Comparison of ENCODE assay signal across 9 cellular contexts in the genomic region with DNA sequence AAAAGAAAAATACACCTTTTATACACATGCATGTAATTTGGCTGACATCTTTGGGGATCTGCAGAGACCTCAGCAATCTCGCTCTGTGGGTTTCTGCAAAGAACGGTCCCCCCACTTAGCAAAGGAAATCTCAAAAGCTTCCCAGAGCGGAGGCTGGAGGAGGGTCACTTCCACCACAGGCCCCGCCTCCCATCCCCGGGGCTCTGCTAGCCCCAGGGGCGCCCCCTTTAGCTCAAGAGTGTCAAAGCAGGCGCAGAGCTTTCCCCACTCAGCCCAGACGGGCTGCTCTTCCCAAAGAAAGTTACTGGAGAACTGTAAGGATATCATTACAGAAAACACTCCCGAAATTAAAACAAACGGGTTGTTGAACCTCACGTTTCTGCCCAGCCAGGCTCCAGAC. TPM values are rescaled to one million over a fixed set of nuclear protein-coding genes. Genes with fewer than 3 reads are reported as not detected.
DNase-seq lines count a peak whose midpoint lies in the region; ATAC-seq, FAIRE-seq and TF ChIP-seq lines count a peak whose summit lies in the region.
"Had no signal": no experiment of that assay in that cellular context is flagged by ENCODE, and none has a peak within 500 bp of the region (broad histone marks: within the 10 kb centered on the region; RNA-seq: fewer than 3 reads in every experiment).

No MANE protein-coding gene starts in this region.

- H3K9me3 ChIP-seq in endothelial cell of umbilical vein (replicated peaks; ENCODE audit: control insufficient read depth, insufficient read depth, low read length) (no peaks in the 10 kb centered on the region), tibial nerve (no peaks in the 10 kb centered on the region)

- H2AFZ ChIP-seq in endothelial cell of umbilical vein (ENCODE audit: low read depth, low read length) = no peak overlapping the region

- H3K4me3 Mint-ChIP-seq in activated CD4-positive, alpha-beta T cell treated with anti-CD3 and anti-CD28 coated beads for 36 hours = no peak overlapping the region

- H3K4me1 Mint-ChIP-seq in activated CD4-positive, alpha-beta T cell treated with anti-CD3 and anti-CD28 coated beads for 36 hours = no peaks in the 10 kb centered on the region

- H3K4me2 ChIP-seq in endothelial cell of umbilical vein (ENCODE audit: insufficient read depth, low read length) = no peak overlapping the region

- no peaks in the 10 kb centered on the region for H3K9me1 ChIP-seq in endothelial cell of umbilical vein (replicated peaks; ENCODE audit: control insufficient read depth, extremely low read depth, insufficient read depth, low read length)

- H3K27ac ChIP-seq in endothelial cell of umbilical vein (ENCODE audit: insufficient read depth, low read depth, low read length) (no peak overlapping the region), tibial nerve (no peak overlapping the region)

- H3K27me3 Mint-ChIP-seq in activated CD4-positive, alpha-beta T cell treated with anti-CD3 and anti-CD28 coated beads for 36 hours = peaks cover 2% of the 10 kb centered on the region

- TF ChIP-seq EP300 in tibial nerve (IDR thresholded peaks at IDR 0.05) = no peak

- 19 to 22% methylated on average over 10 to 11 of the region's 11 CpGs for WGBS in tibial nerve, 2 donors

- DNase-seq in activated CD4-positive, alpha-beta T cell treated with anti-CD3 and anti-CD28 coated beads for 36 hours = peak; percentile 68
- DNase-seq in activated CD4-positive, alpha-beta T cell treated with anti-CD3 and anti-CD28 coated beads for 1 hour = no peak
- peak; percentile 10 for DNase-seq in endothelial cell of umbilical vein (ENCODE audit: low read depth, low spot score)
- peak in 2 of 3 experiments; percentile 5 to 49 for DNase-seq in stimulated activated CD4-positive, alpha-beta T cell treated with anti-CD3 and anti-CD28 coated beads, TNF-alpha, amount 100 ng/mL, for 24 hours (ENCODE audit: low read depth in 3 of 3)
- DNase-seq in tibial nerve (ENCODE audit: low spot score in 2 of 2) = no peak

- CTCF ChIA-PET in activated CD4-positive, alpha-beta T cell treated with anti-CD3 and anti-CD28 coated beads for 36 hours (lab: Charles Lee) = interaction anchor here (0.8 to 1.7 kb wide), 7 partner anchors 11 to 209 kb away, joined by 3 to 6 read pairs (median 4); partner anchors contain the start of gene SLC13A5
- CTCF ChIA-PET in endothelial cell of umbilical vein (lab: Charles Lee) = interaction anchor here (0.8 to 2.9 kb wide), 16 partner anchors 9 to 344 kb away, joined by 3 to 19 read pairs (median 4); no protein-coding TSS in a partner anchor

- peak; percentile 94 for ATAC-seq in activated CD4-positive, alpha-beta T cell treated with anti-CD3 and anti-CD28 coated beads for 36 hours
- peak; percentile 93 for ATAC-seq in SK-N-SH treated with all-trans-retinoic acid at 6 μM for 48 hours
- ATAC-seq in HG03139 (IDR thresholded peaks at IDR 0.05; ENCODE audit: unreplicated experiment) = no peak
- ATAC-seq in HG03159 (IDR thresholded peaks at IDR 0.05; ENCODE audit: unreplicated experiment) = no peak

- TF ChIP-seq CTCF in endothelial cell of umbilical vein (IDR thresholded peaks at IDR 0.05; ENCODE audit: extremely low read depth in 1 of 2, insufficient read depth in 1 of 2, low read depth in 1 of 2, low read length in 2 of 2) = peak; percentile 26 to 57
- TF ChIP-seq CTCF in tibial nerve (IDR thresholded peaks at IDR 0.05) = no peak

- no TSS peak for BruUV-seq in endothelial cell of umbilical vein (replicated peaks; lab: Mats Ljungman, UMichigan)

- POLR2A ChIA-PET in activated CD4-positive, alpha-beta T cell treated with anti-CD3 and anti-CD28 coated beads for 36 hours (lab: Charles Lee) = interaction anchor here (1.1 kb wide), 1 partner anchor 10 kb away, joined by 3 read pairs; no protein-coding TSS in a partner anchor
- POLR2A ChIA-PET in endothelial cell of umbilical vein (lab: Charles Lee) = no interaction called here

- H3K4me3 ChIP-seq in endothelial cell of umbilical vein (replicated peaks in 1 of 3; ENCODE audit: insufficient read depth in 1 of 3, low read depth in 1 of 3, low read length in 3 of 3) (no peak overlapping the region), tibial nerve (no peak overlapping the region)

- H3K36me3 Mint-ChIP-seq in activated CD4-positive, alpha-beta T cell treated with anti-CD3 and anti-CD28 coated beads for 36 hours (ENCODE audit: low read depth) = no peaks in the 10 kb centered on the region

- TF ChIP-seq POLR2A in endothelial cell of umbilical vein (IDR thresholded peaks at IDR 0.05; ENCODE audit: low read depth, low read length) (no peak), tibial nerve (IDR thresholded peaks at IDR 0.05) (no peak)

- no peak overlapping the region for H3K9ac ChIP-seq in endothelial cell of umbilical vein (replicated peaks; ENCODE audit: extremely low read depth, insufficient read depth, low read length)

- no peaks in the 10 kb centered on the region for H3K27me3 ChIP-seq in endothelial cell of umbilical vein (ENCODE audit: control insufficient read depth in 2 of 2, insufficient read depth in 2 of 2, low read length in 2 of 2)
- no peaks in the 10 kb centered on the region for H3K27me3 ChIP-seq in tibial nerve

- H3K4me1 ChIP-seq in endothelial cell of umbilical vein (ENCODE audit: control insufficient read depth, extremely low read depth, insufficient read depth, low read length) (no peaks in the 10 kb centered on the region), tibial nerve (no peaks in the 10 kb centered on the region)

- no peaks in the 10 kb centered on the region for H4K20me1 ChIP-seq in endothelial cell of umbilical vein (replicated peaks; ENCODE audit: control insufficient read depth, extremely low read depth, insufficient read depth, low read length)

- H3K79me2 ChIP-seq in endothelial cell of umbilical vein (ENCODE audit: control insufficient read depth, insufficient read depth, low read length) = no peaks in the 10 kb centered on the region

- H3K9me3 Mint-ChIP-seq in activated CD4-positive, alpha-beta T cell treated with anti-CD3 and anti-CD28 coated beads for 36 hours (ENCODE audit: low read depth) = no peaks in the 10 kb centered on the region

- H3K36me3 ChIP-seq in endothelial cell of umbilical vein (ENCODE audit: control insufficient read depth in 2 of 2, extremely low read depth in 1 of 2, insufficient read depth in 2 of 2, low read length in 2 of 2) (no peaks in the 10 kb centered on the region), tibial nerve (no peaks in the 10 kb centered on the region)

- intact Hi-C loops in activated CD4-positive, alpha-beta T cell treated with anti-CD3 and anti-CD28 coated beads for 36 hours (cut with DNase I, micrococcal nuclease) = no loop called here
- intact Hi-C loops in endothelial cell of umbilical vein (cut with micrococcal nuclease) = loop anchor here (5.0 kb wide), 1 partner anchor 34 kb away; no protein-coding TSS in a partner anchor

- FAIRE-seq in endothelial cell of umbilical vein (lab: Jason Lieb, UNC) = peak; percentile 49

- dilution Hi-C loops in endothelial cell of umbilical vein (cut with MboI; ENCODE audit: extremely low pct_ligation_motif_present, low sequenced_read_pairs) = no loop called here

- no peak overlapping the region for H3K27ac Mint-ChIP-seq in activated CD4-positive, alpha-beta T cell treated with anti-CD3 and anti-CD28 coated beads for 36 hours

RNA-seq across cellular contexts. Expression of gene SLC13A5, which starts 11.4 kb away (rescaled TPM):
- total RNA-seq in activated CD4-positive, alpha-beta T cell treated with anti-CD3 and anti-CD28 coated beads for 36 hours = not detected
- total RNA-seq in endothelial cell of umbilical vein (not detected in 2 replicates), tibial nerve (not detected)
- 0.03 TPM in 2 replicates for polyA plus RNA-seq in endothelial cell of umbilical vein
- polyA plus RNA-seq in endothelial cell of umbilical vein (2011; cell fraction: cytosol; rRNA removed) = not detected in 2 replicates
- not detected in 2 replicates for polyA plus RNA-seq in endothelial cell of umbilical vein (2011; cell fraction: nucleus; rRNA removed)
- polyA plus RNA-seq in endothelial cell of umbilical vein (2012) = not detected in 2 replicates
- 0.15 TPM in 1 of 2 replicates, not detected in the other for polyA minus RNA-seq in endothelial cell of umbilical vein
- not detected for polyA minus RNA-seq in endothelial cell of umbilical vein (2011; cell fraction: cytosol; rRNA and poly(A)+ RNA removed)
- not detected in 2 replicates for polyA minus RNA-seq in endothelial cell of umbilical vein (2011; cell fraction: nucleus; rRNA and poly(A)+ RNA removed)
- total RNA-seq: mononuclear cell had no signal

RNA-seq across cellular contexts. Expression of gene C17orf100, which starts 50.2 kb away (rescaled TPM):
- total RNA-seq in activated CD4-positive, alpha-beta T cell treated with anti-CD3 and anti-CD28 coated beads for 36 hours = 1 to 10 TPM; 1.6 to 2.0 TPM
- total RNA-seq in endothelial cell of umbilical vein (1.4 and 1.6 TPM in 2 replicates), tibial nerve (1 to 10 TPM in 3 of 4 donors, not detected in 1; 2.1 to 3.9 (median 3.5) TPM)
- 0.99 and 1.6 TPM in 2 replicates for polyA plus RNA-seq in endothelial cell of umbilical vein
- polyA plus RNA-seq in endothelial cell of umbilical vein (2011; cell fraction: cytosol; rRNA removed) = 0.68 and 1.3 TPM in 2 replicates
- 0.74 and 0.88 TPM in 2 replicates for polyA plus RNA-seq in endothelial cell of umbilical vein (2011; cell fraction: nucleus; rRNA removed)
- 0.98 and 1.8 TPM in 2 replicates for polyA plus RNA-seq in endothelial cell of umbilical vein (2012)
- polyA minus RNA-seq in endothelial cell of umbilical vein = 0.49 and 0.80 TPM in 2 replicates
- polyA minus RNA-seq in endothelial cell of umbilical vein (2011; cell fraction: cytosol; rRNA and poly(A)+ RNA removed) = not detected
- polyA minus RNA-seq in endothelial cell of umbilical vein (2011; cell fraction: nucleus; rRNA and poly(A)+ RNA removed) = 0.58 and 1.0 TPM in 2 replicates

RNA-seq across cellular contexts. Expression of gene MED31, which starts 50.3 kb away (rescaled TPM):
- 10 to 100 TPM; 17.7 to 24.5 TPM for total RNA-seq in activated CD4-positive, alpha-beta T cell treated with anti-CD3 and anti-CD28 coated beads for 36 hours
- total RNA-seq in endothelial cell of umbilical vein (28.0 and 29.4 TPM in 2 replicates), tibial nerve (10 to 100 TPM in 1 of 4 donors, 1 to 10 TPM in 3; 4.5 to 12.6 (median 6.6) TPM)
- polyA plus RNA-seq in endothelial cell of umbilical vein = 13.7 and 15.5 TPM in 2 replicates
- polyA plus RNA-seq in endothelial cell of umbilical vein (2011; cell fraction: cytosol; rRNA removed) = 20.9 and 22.3 TPM in 2 replicates
- polyA plus RNA-seq in endothelial cell of umbilical vein (2011; cell fraction: nucleus; rRNA removed) = 11.6 and 12.5 TPM in 2 replicates
- 19.4 and 26.0 TPM in 2 replicates for polyA plus RNA-seq in endothelial cell of umbilical vein (2012)
- polyA minus RNA-seq in endothelial cell of umbilical vein = 6.0 and 9.9 TPM in 2 replicates
- 5.8 TPM for polyA minus RNA-seq in endothelial cell of umbilical vein (2011; cell fraction: cytosol; rRNA and poly(A)+ RNA removed)
- 16.3 and 24.4 TPM in 2 replicates for polyA minus RNA-seq in endothelial cell of umbilical vein (2011; cell fraction: nucleus; rRNA and poly(A)+ RNA removed)

RNA-seq across cellular contexts. Expression of gene XAF1, which starts 54.1 kb away (rescaled TPM):
- 10 to 100 TPM; 47.7 to 48.6 TPM for total RNA-seq in activated CD4-positive, alpha-beta T cell treated with anti-CD3 and anti-CD28 coated beads for 36 hours
- total RNA-seq in endothelial cell of umbilical vein = 15.0 and 21.5 TPM in 2 replicates
- polyA plus RNA-seq in endothelial cell of umbilical vein = 3.8 and 6.3 TPM in 2 replicates
- 4.8 and 6.5 TPM in 2 replicates for polyA plus RNA-seq in endothelial cell of umbilical vein (2011; cell fraction: cytosol; rRNA removed)
- polyA plus RNA-seq in endothelial cell of umbilical vein (2011; cell fraction: nucleus; rRNA removed) = 33.1 and 34.7 TPM in 2 replicates
- 2.8 and 4.4 TPM in 2 replicates for polyA plus RNA-seq in endothelial cell of umbilical vein (2012)
- polyA minus RNA-seq in endothelial cell of umbilical vein = 25.2 and 34.8 TPM in 2 replicates
- polyA minus RNA-seq in endothelial cell of umbilical vein (2011; cell fraction: cytosol; rRNA and poly(A)+ RNA removed) = not detected
- 20.0 and 26.7 TPM in 2 replicates for polyA minus RNA-seq in endothelial cell of umbilical vein (2011; cell fraction: nucleus; rRNA and poly(A)+ RNA removed)
- 10 to 100 TPM; 25.2 to 50.3 (median 45.6) TPM for total RNA-seq in tibial nerve

Comparison
In these comparisons a context has a peak if more than half of its experiments do, and no peak if none do; other contexts are left out.
1. DNase-seq: peak in activated CD4-positive, alpha-beta T cell treated with anti-CD3 and anti-CD28 coated beads for 36 hours (single experiment), endothelial cell of umbilical vein (single experiment) and stimulated activated CD4-positive, alpha-beta T cell treated with anti-CD3 and anti-CD28 coated beads, TNF-alpha, amount 100 ng/mL, for 24 hours (2 of 3); none in activated CD4-positive, alpha-beta T cell treated with anti-CD3 and anti-CD28 coated beads for 1 hour (single experiment) and tibial nerve (0 of 2).
2. ATAC-seq: peak in activated CD4-positive, alpha-beta T cell treated with anti-CD3 and anti-CD28 coated beads for 36 hours (single experiment) and SK-N-SH treated with all-trans-retinoic acid at 6 μM for 48 hours (single experiment); none in HG03139 (single experiment) and HG03159 (single experiment).
3. CTCF ChIP-seq: peak in endothelial cell of umbilical vein (2 of 2); none in tibial nerve (0 of 5).